In genomic region chr19:7395793-7396192, GRCh38 we compare ENCODE assay signal across 8 cellular contexts.
DNase-seq lines count a peak whose midpoint lies in the region; ATAC-seq and TF ChIP-seq lines count a peak whose summit lies in the region.

No MANE protein-coding gene starts in this region.

- ATAC-seq in RWPE2 (ENCODE audit: low read depth) = no peak

- H3K27ac ChIP-seq in RWPE2 (ENCODE audit: poor library complexity, severe bottlenecking) = peak overlapping the region; percentile 99
- H3K27ac ChIP-seq in rectal smooth muscle tissue (ENCODE audit: low read depth, low read length) = no peak overlapping the region

- H3K9me3 ChIP-seq in RWPE2 (ENCODE audit: severe bottlenecking) = no peaks in the 10 kb centered on the region

- peaks cover 21% of the 10 kb centered on the region for H3K36me3 ChIP-seq in RWPE2 (ENCODE audit: low read depth)
- H3K36me3 ChIP-seq in rectal smooth muscle tissue (ENCODE audit: control insufficient read depth, insufficient read depth, low read length) = peaks cover 6% of the 10 kb centered on the region

- H3K4me1 ChIP-seq in RWPE2 (ENCODE audit: insufficient read depth, poor library complexity, severe bottlenecking) (peaks cover 35% of the 10 kb centered on the region), rectal smooth muscle tissue (ENCODE audit: control insufficient read depth, insufficient read depth, low read length) (peaks cover 12% of the 10 kb centered on the region)

- H3K4me3 ChIP-seq in GM12865 (ENCODE audit: low read depth, low read length) (peak overlapping the region; percentile 96), RWPE2 (ENCODE audit: severe bottlenecking) (peak overlapping the region; percentile 91), fibroblast of mammary gland (ENCODE audit: control insufficient read depth, low read depth, low read length) (peak overlapping the region; percentile 82), rectal smooth muscle tissue (ENCODE audit: low read length) (peak overlapping the region; percentile 78)

- H3K27me3 ChIP-seq in RWPE2 (ENCODE audit: insufficient read depth, poor library complexity, severe bottlenecking) (no peaks in the 10 kb centered on the region), rectal smooth muscle tissue (ENCODE audit: control insufficient read depth, insufficient read depth, low read length) (no peaks in the 10 kb centered on the region)

- TF ChIP-seq CTCF in GM12865 (IDR thresholded peaks at IDR 0.05; ENCODE audit: insufficient read depth, low read depth, low read length, missing control alignments) (no peak), RWPE2 (IDR thresholded peaks at IDR 0.05; ENCODE audit: poor library complexity, severe bottlenecking) (no peak), fibroblast of mammary gland (conservative IDR thresholded peaks at IDR 0.05; ENCODE audit: control insufficient read depth, insufficient read depth, low read depth, low read length) (no peak)

- DNase-seq in GM12865 (ENCODE audit: low read depth) (peak; percentile 37), RWPE2 (ENCODE audit: low spot score) (no peak), fibroblast of mammary gland (ENCODE audit: low read depth) (no peak), MV-4-11 (lab: John Stamatoyannopoulos, UW) (no peak), NCI-H2107 treated with DMSO at 0.1 percent for 48 hours (lab: John Stamatoyannopoulos, UW; ENCODE audit: unreplicated experiment) (no peak), COLO829 (ENCODE audit: low spot score) (no peak)
- DNase-seq in stimulated activated CD4-positive, alpha-beta T cell treated with anti-CD3 and anti-CD28 coated beads, Interleukin-15, amount 100 ng/mL, for 24 hours = no peak

- peak overlapping the region; percentile 68 for H3K9ac ChIP-seq in rectal smooth muscle tissue (ENCODE audit: low read length)
